13 cellular contexts compared by ENCODE assay signal in genomic region chr16:24999856-25000447, GRCh38. TPM values are rescaled to one million over a fixed set of nuclear protein-coding genes. Genes with fewer than 3 reads are reported as not detected.
DNase-seq lines count a peak whose midpoint lies in the region; ATAC-seq, FAIRE-seq and TF ChIP-seq lines count a peak whose summit lies in the region.
"Had no signal": no experiment of that assay in that cellular context is flagged by ENCODE, and none has a peak within 500 bp of the region (broad histone marks: within the 10 kb centered on the region; RNA-seq: fewer than 3 reads in every experiment).

No MANE protein-coding gene starts in this region.

- FAIRE-seq in K562 (lab: Jason Lieb, UNC) = peak; percentile 65
- FAIRE-seq in RCC 7860 (lab: Jason Lieb, UNC) = no peak

- BruUV-seq in K562 (replicated peaks; lab: Mats Ljungman, UMichigan) = no TSS peak

- DNase-seq in HFFc6 (no peak), K562 (ENCODE audit: extremely low read depth in 1 of 4, low spot score in 3 of 4) (peak in 2 of 4 experiments; percentile 20 to 49), hepatocyte (ENCODE audit: low spot score) (peak; percentile 70), RCC 7860 (ENCODE audit: low spot score) (no peak), NCI-H1105 treated with DMSO at 0.1 percent for 48 hours (lab: John Stamatoyannopoulos, UW) (no peak)
- DNase-seq: activated CD4-positive, alpha-beta T cell treated with anti-CD3 and anti-CD28 coated beads, Interleukin-2, amount 50 U/mL, for 1 hour; activated effector memory CD4-positive, alpha-beta T cell treated with Interleukin-2 at 50 U/mL for 16 hours; central memory CD4-positive, alpha-beta T cell; midbrain had no signal

- H3K4me3 ChIP-seq in K562 (no peak overlapping the region), hepatocyte (no peak overlapping the region)

- no peaks in the 10 kb centered on the region; the same call in 1 of the 2 replicates for H3K27me3 Mint-ChIP-seq in HFFc6 (ENCODE audit: insufficient read depth)
- H3K27me3 Mint-ChIP-seq in stimulated activated memory B cell treated with anti-CD40 and anti-IgM and Interleukin-4, amounts not matched to agents 10 μg/mL and 1 μg/mL and 100 μg/mL, for 72 hours = no peaks in the 10 kb centered on the region

- intact Hi-C loops in K562 (cut with micrococcal nuclease) = no loop called here

- no peaks in the 10 kb centered on the region for H3K9me1 ChIP-seq in K562 (ENCODE audit: control insufficient read depth, insufficient read depth, low read length)

- peaks cover 6 to 10% of the 10 kb centered on the region in 2 experiments; a peak in 4 of 5 replicates for H3K4me1 ChIP-seq in K562 (replicated peaks in 1 of 2; ENCODE audit: control insufficient read depth in 2 of 2, insufficient read depth in 2 of 2, low read length in 2 of 2)
- H3K4me1 ChIP-seq in hepatocyte (ENCODE audit: insufficient read depth) = peaks cover 15% of the 10 kb centered on the region

- peaks cover 71% of the 10 kb centered on the region for H3K4me1 Mint-ChIP-seq in HFFc6 (ENCODE audit: low read depth)
- H3K4me1 Mint-ChIP-seq in stimulated activated memory B cell treated with anti-CD40 and anti-IgM and Interleukin-4, amounts not matched to agents 10 μg/mL and 1 μg/mL and 100 μg/mL, for 72 hours = peaks cover 85% of the 10 kb centered on the region

- H2AFZ ChIP-seq in K562 (ENCODE audit: low read depth, low read length) (no peak overlapping the region), hepatocyte (no peak overlapping the region)

- 0 out of 4 replicates have a peak overlapping the region, but pooled peaks of 1 of the 2 experiments have one; percentile 2 for H3K9ac ChIP-seq in K562 (ENCODE audit: insufficient read depth in 1 of 2, low read depth in 2 of 2, low read length in 2 of 2)

- H3K9me3 Mint-ChIP-seq in HFFc6 = no peaks in the 10 kb centered on the region
- H3K9me3 Mint-ChIP-seq in stimulated activated memory B cell treated with anti-CD40 and anti-IgM and Interleukin-4, amounts not matched to agents 10 μg/mL and 1 μg/mL and 100 μg/mL, for 72 hours = no peaks in the 10 kb centered on the region

- no peak for TF ChIP-seq CTCF in HFFc6 (IDR thresholded peaks at IDR 0.05)
- no peak for TF ChIP-seq CTCF in K562 (IDR thresholded peaks at IDR 0.05 in 2 of 3, conservative IDR thresholded peaks at IDR 0.05 in 1 of 3; ENCODE audit: insufficient read depth in 2 of 3, low read depth in 1 of 3, low read length in 3 of 3)
- TF ChIP-seq CTCF in hepatocyte (IDR thresholded peaks at IDR 0.05; ENCODE audit: poor library complexity) = no peak

- H3K79me2 ChIP-seq in K562 (ENCODE audit: control insufficient read depth, insufficient read depth, low read length) (peaks cover 63% of the 10 kb centered on the region), hepatocyte (peaks cover 96% of the 10 kb centered on the region)

- no peak for TF ChIP-seq EP300 in K562 (IDR thresholded peaks at IDR 0.05; ENCODE audit: low read length)

- H4K20me1 ChIP-seq in K562 (replicated peaks; ENCODE audit: control insufficient read depth, insufficient read depth, low read length) (peaks cover 21% of the 10 kb centered on the region; the same call in 1 of the 2 replicates), hepatocyte (ENCODE audit: insufficient read depth, poor library complexity, severe bottlenecking) (peaks cover 22% of the 10 kb centered on the region)

- TF ChIP-seq RAD21 in K562 (CRISPR knock-in tag; conservative IDR thresholded peaks at IDR 0.05 in 1 of 2, IDR thresholded peaks at IDR 0.05 in 1 of 2) = no peak

- ATAC-seq in K562 (peak; percentile 79), GM21723 (IDR thresholded peaks at IDR 0.05; ENCODE audit: unreplicated experiment) (no peak), GM18861 (IDR thresholded peaks at IDR 0.05; ENCODE audit: unreplicated experiment) (no peak)
- no peak for ATAC-seq in stimulated activated memory B cell treated with anti-CD40 and anti-IgM and Interleukin-4, amounts not matched to agents 10 μg/mL and 1 μg/mL and 100 μg/mL, for 72 hours
- ATAC-seq: esophagus mucosa had no signal

- peak overlapping the region; percentile 37 for H3K4me3 Mint-ChIP-seq in HFFc6
- H3K4me3 Mint-ChIP-seq in stimulated activated memory B cell treated with anti-CD40 and anti-IgM and Interleukin-4, amounts not matched to agents 10 μg/mL and 1 μg/mL and 100 μg/mL, for 72 hours = no peak overlapping the region

- CTCF ChIA-PET in K562 (lab: Yijun Ruan, JAX; ENCODE audit: low intra/inter-chr PET ratio) = no interaction called here

- no peaks in the 10 kb centered on the region for H3K9me2 ChIP-seq in hepatocyte (replicated peaks; ENCODE audit: insufficient read depth)

- H3K36me3 ChIP-seq in K562 (ENCODE audit: control insufficient read depth, insufficient read depth, low read length) (no peaks in the 10 kb centered on the region), hepatocyte (replicated peaks; ENCODE audit: insufficient read depth, low read depth) (no peaks in the 10 kb centered on the region)

- no peak for TF ChIP-seq POLR2A in K562 (conservative IDR thresholded peaks at IDR 0.05)

- POLR2A ChIA-PET in K562 (lab: Yijun Ruan, JAX) = interaction anchor here (0.5 to 1.7 kb wide), 11 partner anchors 8 to 688 kb away, joined by 3 to 7 read pairs (median 4); partner anchors contain the start of gene ARHGAP17

- peak overlapping the region; percentile 39 for H3K4me2 ChIP-seq in K562 (ENCODE audit: insufficient read depth, low read length)
- no peak overlapping the region for H3K4me2 ChIP-seq in hepatocyte

- 29% methylated on average over 8 of the region's 8 CpGs for WGBS in K562 (ENCODE audit: insufficient coverage, low coverage, missing lambda C conversion rate)
- WGBS in hepatocyte (ENCODE audit: low lambda C conversion rate, missing lambda C conversion rate) = 52% methylated on average over 8 of the region's 8 CpGs

- peak overlapping the region; percentile 49 for H3K27ac Mint-ChIP-seq in HFFc6
- H3K27ac Mint-ChIP-seq in stimulated activated memory B cell treated with anti-CD40 and anti-IgM and Interleukin-4, amounts not matched to agents 10 μg/mL and 1 μg/mL and 100 μg/mL, for 72 hours = peak overlapping the region; percentile 71

- in situ Hi-C loops in K562 (cut with MboI) = no loop called here

- H3K36me3 Mint-ChIP-seq in HFFc6 (ENCODE audit: low read depth) = peaks cover 33% of the 10 kb centered on the region
- peaks cover 27% of the 10 kb centered on the region for H3K36me3 Mint-ChIP-seq in stimulated activated memory B cell treated with anti-CD40 and anti-IgM and Interleukin-4, amounts not matched to agents 10 μg/mL and 1 μg/mL and 100 μg/mL, for 72 hours

- H3K27ac ChIP-seq in K562 (ENCODE audit: extremely low read depth, low read depth, low read length) = no peak overlapping the region
- peak overlapping the region; percentile 88 for H3K27ac ChIP-seq in hepatocyte

- H3K27me3 ChIP-seq in K562 (ENCODE audit: control insufficient read depth in 2 of 2, insufficient read depth in 2 of 2, low read length in 2 of 2) (no peaks in the 10 kb centered on the region), hepatocyte (no peaks in the 10 kb centered on the region)

- H3K9me3 ChIP-seq in K562 (replicated peaks; ENCODE audit: control insufficient read depth, insufficient read depth, low read depth, low read length) = no peaks in the 10 kb centered on the region
- no peaks in the 10 kb centered on the region for H3K9me3 ChIP-seq in hepatocyte (ENCODE audit: low read depth)

TF ChIP-seq in K562, 482 proteins besides CTCF, POLR2A, EP300 and RAD21 (continues in another document):
- TF ChIP-seq RCOR1 (IDR thresholded peaks at IDR 0.05; ENCODE audit: borderline replicate concordance in 1 of 2, low read depth in 2 of 2, low read length in 2 of 2) = 0 out of 4 replicates have a peak, but pooled peaks of 1 of the 2 experiments have one; percentile 8
- no peak for TF ChIP-seq ETS2 (tag; IDR thresholded peaks at IDR 0.05; ENCODE audit: borderline replicate concordance, poor library complexity, severe bottlenecking)
- no peak for TF ChIP-seq PML (IDR thresholded peaks at IDR 0.05; ENCODE audit: low read length)
- no peak for TF ChIP-seq ZNF655 (CRISPR knock-in tag; IDR thresholded peaks at IDR 0.05)
- 0 out of 2 replicates have a peak, but pooled peaks have one; percentile 11 for TF ChIP-seq SMARCA4 (IDR thresholded peaks at IDR 0.05)

RNA-seq across cellular contexts. Expression of gene ARHGAP17, which starts 15.2 kb away (rescaled TPM):
- 100 to 1,000 TPM in 3 of 6 experiments, 10 to 100 TPM in 3; 86.5 to 104 (median 97.4) TPM for total RNA-seq in HFFc6 (2021; fragmentation: NEBNext Ultra II Directional; extraction: Animal tissue kit (Norgen Biotek cat#: 25700))
- 86.7 and 111 TPM in 2 replicates for total RNA-seq in K562 (2011; cell fraction: chromatin; rRNA removed; ENCODE audit: low replicate concordance)
- 35.9 and 49.1 TPM in 2 replicates for total RNA-seq in K562 (2011; cell fraction: nucleolus; rRNA removed)
- total RNA-seq in K562 (2011; cell fraction: nucleoplasm; rRNA removed) = 72.0 and 106 TPM in 2 replicates
- total RNA-seq in K562 (2014; rRNA removed) = 10.9 and 14.4 TPM in 2 replicates
- total RNA-seq in K562 (2014; rRNA removed; fragmentation: Illumina TruSeq; extraction: Trizol) = 13.6 and 14.0 TPM in 2 replicates
- 10.4 and 14.4 TPM in 2 replicates for total RNA-seq in K562 (2015; rRNA removed; fragmentation: Illumina TruSeq; extraction: Trizol)
- 39.5 and 45.1 TPM in 2 replicates for total RNA-seq in K562 (2021)
- polyA plus RNA-seq in K562 (2011; rRNA removed) = 9.9 and 10.6 TPM in 2 replicates
- polyA plus RNA-seq in K562 (2011; cell fraction: cytosol; rRNA removed) = 8.3 and 9.3 TPM in 2 replicates
- 27.4 and 27.8 TPM in 2 replicates for polyA plus RNA-seq in K562 (2011; cell fraction: nucleus; rRNA removed)
- polyA plus RNA-seq in K562 (2012) = 19.4 and 26.5 TPM in 2 replicates
- polyA plus RNA-seq in K562 (2014; fragmentation: Illumina TruSeq; extraction: Trizol) = 32.7 and 41.5 TPM in 2 replicates
- 1 to 10 TPM; 5.8 to 8.0 TPM for polyA plus RNA-seq in K562 (2014; fragmentation: Nextera tagmentation; extraction: Ambion mirVana)
- 18.1 and 22.8 TPM in 2 replicates for polyA plus RNA-seq in K562 (2014; rRNA removed)
- polyA minus RNA-seq in K562 (2011; rRNA and poly(A)+ RNA removed) = 23.2 and 25.8 TPM in 2 replicates
- polyA minus RNA-seq in K562 (2011; cell fraction: cytosol; rRNA and poly(A)+ RNA removed) = 13.8 and 19.8 TPM in 2 replicates
- 16.4 and 22.4 TPM in 2 replicates for polyA minus RNA-seq in K562 (2011; cell fraction: nucleus; rRNA and poly(A)+ RNA removed)
- total RNA-seq in hepatocyte = 41.0 and 50.1 TPM in 2 replicates
- 55.8 and 56.1 TPM in 2 replicates for polyA plus RNA-seq in hepatocyte
